In the genomic region with DNA sequence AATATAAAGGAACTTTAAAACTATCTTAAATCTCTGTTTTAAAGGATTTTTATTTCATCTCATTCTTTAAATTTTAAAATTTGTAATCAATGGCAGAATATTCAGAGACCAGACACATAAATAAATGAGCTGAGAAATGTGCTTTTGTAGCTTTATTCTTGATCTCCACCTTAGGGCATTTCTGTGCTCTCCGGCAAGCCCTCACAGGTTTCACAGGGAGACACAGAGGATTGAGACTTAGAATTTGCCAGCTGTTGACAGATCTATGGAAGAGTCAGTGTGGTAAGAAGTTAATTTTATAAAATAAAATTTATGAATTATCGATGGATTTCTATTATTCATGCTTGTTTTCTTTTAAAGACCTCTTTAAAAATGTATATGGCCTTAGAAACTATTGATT, we compare ENCODE assay signal across 27 cellular contexts.
"Had no signal": no experiment of that assay in that cellular context is flagged by ENCODE, and none has a peak within 500 bp of the region (broad histone marks: within the 10 kb centered on the region; RNA-seq: fewer than 3 reads in every experiment).

No MANE protein-coding gene starts in this region.

- H3K27ac ChIP-seq: ascending aorta, brain microvascular endothelial cell, cardiac muscle cell, colonic mucosa, esophagus muscularis mucosa had no signal

- H3K27me3 ChIP-seq: ascending aorta, brain microvascular endothelial cell, cardiac muscle cell, colonic mucosa, esophagus muscularis mucosa had no signal

- H3K9me3 Mint-ChIP-seq: activated CD4-positive, alpha-beta memory T cell treated with anti-CD3 and anti-CD28 coated beads, Interleukin-2, amount 10 ng/mL, durations not matched to agents 7 days and 5 days; activated CD4-positive, alpha-beta T cell treated with anti-CD3 and anti-CD28 coated beads, Interleukin-2, amount 10 ng/mL, durations not matched to agents 7 days and 5 days; activated naive CD4-positive, alpha-beta T cell treated with anti-CD3 and anti-CD28 coated beads, Interleukin-2, amount 10 ng/mL, durations not matched to agents 7 days and 5 days; activated naive CD4-positive, alpha-beta T cell treated with anti-CD3 and anti-CD28 coated beads, Interleukin-2, amount 50 U/mL, for 72 hours; activated naive CD8-positive, alpha-beta T cell treated with anti-CD3 and anti-CD28 coated beads, Interleukin-2, amount 10 ng/mL, durations not matched to agents 7 days and 5 days; activated T-cell treated with anti-CD3 and anti-CD28 coated beads, Interleukin-2, amount 50 U/mL, for 24 hours; activated T-cell treated with anti-CD3 and anti-CD28 coated beads, Interleukin-2, amount 50 U/mL, for 72 hours; WTC11 had no signal

- H3K4me3 Mint-ChIP-seq: activated CD4-positive, alpha-beta memory T cell treated with anti-CD3 and anti-CD28 coated beads, Interleukin-2, amount 10 ng/mL, durations not matched to agents 7 days and 5 days; activated CD4-positive, alpha-beta T cell treated with anti-CD3 and anti-CD28 coated beads, Interleukin-2, amount 10 ng/mL, durations not matched to agents 7 days and 5 days; activated naive CD4-positive, alpha-beta T cell treated with anti-CD3 and anti-CD28 coated beads, Interleukin-2, amount 10 ng/mL, durations not matched to agents 7 days and 5 days; activated naive CD8-positive, alpha-beta T cell treated with anti-CD3 and anti-CD28 coated beads, Interleukin-2, amount 10 ng/mL, durations not matched to agents 7 days and 5 days; activated T-cell treated with anti-CD3 and anti-CD28 coated beads, Interleukin-2, amount 50 U/mL, for 24 hours; activated T-cell treated with anti-CD3 and anti-CD28 coated beads, Interleukin-2, amount 50 U/mL, for 72 hours; WTC11 had no signal

- H3K36me3 Mint-ChIP-seq: activated naive CD4-positive, alpha-beta T cell treated with anti-CD3 and anti-CD28 coated beads, Interleukin-2, amount 10 ng/mL, durations not matched to agents 7 days and 5 days; activated naive CD4-positive, alpha-beta T cell treated with anti-CD3 and anti-CD28 coated beads, Interleukin-2, amount 50 U/mL, for 72 hours; activated naive CD8-positive, alpha-beta T cell treated with anti-CD3 and anti-CD28 coated beads, Interleukin-2, amount 10 ng/mL, durations not matched to agents 7 days and 5 days; WTC11 had no signal

- H3K4me3 ChIP-seq: ascending aorta, cardiac muscle cell, colonic mucosa, esophagus muscularis mucosa had no signal

- FAIRE-seq: frontal cortex had no signal

- DNase-seq: activated CD4-positive, alpha-beta memory T cell treated with anti-CD3 and anti-CD28 coated beads, Interleukin-2, amount 10 ng/mL, durations not matched to agents 7 days and 5 days; activated CD4-positive, alpha-beta T cell treated with anti-CD3 and anti-CD28 coated beads for 1 hour; activated CD4-positive, alpha-beta T cell treated with anti-CD3 and anti-CD28 coated beads for 4 hours; activated CD4-positive, alpha-beta T cell treated with anti-CD3 and anti-CD28 coated beads, Interleukin-2, amount 10 ng/mL, durations not matched to agents 7 days and 5 days; activated CD4-positive, alpha-beta T cell treated with anti-CD3 and anti-CD28 coated beads, Interleukin-2, amount 50 U/mL, for 4 hours; activated CD8-positive, alpha-beta memory T cell treated with anti-CD3 and anti-CD28 coated beads, Interleukin-2, amount 50 U/mL, for 48 hours; activated gamma-delta T cell; activated naive CD4-positive, alpha-beta T cell; activated naive CD4-positive, alpha-beta T cell treated with anti-CD3 and anti-CD28 coated beads, Interleukin-2, amount 10 ng/mL, durations not matched to agents 7 days and 5 days; activated naive CD8-positive, alpha-beta T cell treated with anti-CD3 and anti-CD28 coated beads, Interleukin-2, amount 10 ng/mL, durations not matched to agents 7 days and 5 days; activated T-cell treated with anti-CD3 and anti-CD28 coated beads for 4 hours; activated T-cell treated with anti-CD3 and anti-CD28 coated beads, Interleukin-2, amount 50 U/mL, for 24 hours; activated T-cell treated with anti-CD3 and anti-CD28 coated beads, Interleukin-2, amount 50 U/mL, for 72 hours; central memory CD4-positive, alpha-beta T cell; cerebellar nuclear complex; colonic mucosa; effector CD8-positive, alpha-beta T cell; erythroblast; head of caudate nucleus; T-helper 2 cell had no signal

- ATAC-seq: activated naive CD4-positive, alpha-beta T cell treated with anti-CD3 and anti-CD28 coated beads, Interleukin-2, amount 50 U/mL, for 72 hours; activated T-cell treated with anti-CD3 and anti-CD28 coated beads, Interleukin-2, amount 50 U/mL, for 72 hours had no signal

- H3K9me3 ChIP-seq: ascending aorta, colonic mucosa, esophagus muscularis mucosa had no signal

- H3K27ac Mint-ChIP-seq: activated CD4-positive, alpha-beta memory T cell treated with anti-CD3 and anti-CD28 coated beads, Interleukin-2, amount 10 ng/mL, durations not matched to agents 7 days and 5 days; activated CD4-positive, alpha-beta T cell treated with anti-CD3 and anti-CD28 coated beads, Interleukin-2, amount 10 ng/mL, durations not matched to agents 7 days and 5 days; activated naive CD4-positive, alpha-beta T cell treated with anti-CD3 and anti-CD28 coated beads, Interleukin-2, amount 10 ng/mL, durations not matched to agents 7 days and 5 days; activated naive CD4-positive, alpha-beta T cell treated with anti-CD3 and anti-CD28 coated beads, Interleukin-2, amount 50 U/mL, for 72 hours; activated naive CD8-positive, alpha-beta T cell treated with anti-CD3 and anti-CD28 coated beads, Interleukin-2, amount 10 ng/mL, durations not matched to agents 7 days and 5 days; activated T-cell treated with anti-CD3 and anti-CD28 coated beads, Interleukin-2, amount 50 U/mL, for 24 hours; activated T-cell treated with anti-CD3 and anti-CD28 coated beads, Interleukin-2, amount 50 U/mL, for 72 hours; WTC11 had no signal

- H3K36me3 ChIP-seq: ascending aorta, brain microvascular endothelial cell, cardiac muscle cell, colonic mucosa, esophagus muscularis mucosa had no signal

- H3K27me3 Mint-ChIP-seq: activated CD4-positive, alpha-beta memory T cell treated with anti-CD3 and anti-CD28 coated beads, Interleukin-2, amount 10 ng/mL, durations not matched to agents 7 days and 5 days; activated CD4-positive, alpha-beta T cell treated with anti-CD3 and anti-CD28 coated beads, Interleukin-2, amount 10 ng/mL, durations not matched to agents 7 days and 5 days; activated T-cell treated with anti-CD3 and anti-CD28 coated beads, Interleukin-2, amount 50 U/mL, for 24 hours had no signal
